Comparison of ENCODE assay signal across 22 cellular contexts in genomic region chr20:63049561-63050221, GRCh38. TPM values are rescaled to one million over a fixed set of nuclear protein-coding genes. Genes with fewer than 3 reads are reported as not detected.
"Had no signal": no experiment of that assay in that cellular context is flagged by ENCODE, and none has a peak within 500 bp of the region (broad histone marks: within the 10 kb centered on the region; RNA-seq: fewer than 3 reads in every experiment).

No MANE protein-coding gene starts in this region.

- ATAC-seq: activated T-cell treated with anti-CD3 and anti-CD28 coated beads, Interleukin-2, amount 50 U/mL, for 72 hours; left colon; T-cell had no signal

- DNase-seq: activated CD4-positive, alpha-beta T cell treated with anti-CD3 and anti-CD28 coated beads, Interleukin-2, amount 10 ng/mL, durations not matched to agents 7 days and 5 days; activated CD8-positive, alpha-beta memory T cell treated with anti-CD3 and anti-CD28 coated beads, Interleukin-2, amount 50 U/mL, for 48 hours; activated effector memory CD4-positive, alpha-beta T cell treated with anti-CD3 and anti-CD28 coated beads, Interleukin-2, amount 50 U/mL, for 16 hours; activated naive CD4-positive, alpha-beta T cell treated with anti-CD3 and anti-CD28 coated beads, Interleukin-2, amount 50 U/mL, for 16 hours; activated T-cell treated with anti-CD3 and anti-CD28 coated beads, Interleukin-2, amount 50 U/mL, for 72 hours; adrenal gland; dermis blood vessel endothelial cell; effector memory CD4-positive, alpha-beta T cell; esophagus squamous epithelium; left colon; T-cell; T-helper 9 cell had no signal

- H3K27ac Mint-ChIP-seq: activated CD4-positive, alpha-beta T cell treated with anti-CD3 and anti-CD28 coated beads, Interleukin-2, amount 10 ng/mL, durations not matched to agents 7 days and 5 days; activated T-cell treated with anti-CD3 and anti-CD28 coated beads, Interleukin-2, amount 50 U/mL, for 72 hours; progenitor cell of endocrine pancreas; stimulated activated naive CD8-positive, alpha-beta T cell treated with anti-CD3 and anti-CD28 coated beads, Interleukin-15, Interleukin-2, amounts not matched to agents 100 ng/mL and 50 ng/mL, for 24 hours; T-cell had no signal

- H3K9me3 Mint-ChIP-seq: activated CD4-positive, alpha-beta T cell treated with anti-CD3 and anti-CD28 coated beads, Interleukin-2, amount 10 ng/mL, durations not matched to agents 7 days and 5 days; activated T-cell treated with anti-CD3 and anti-CD28 coated beads, Interleukin-2, amount 50 U/mL, for 72 hours; neural crest cell; stimulated activated naive CD8-positive, alpha-beta T cell treated with anti-CD3 and anti-CD28 coated beads, Interleukin-15, Interleukin-2, amounts not matched to agents 100 ng/mL and 50 ng/mL, for 24 hours; T-cell had no signal

- H3K4me3 Mint-ChIP-seq: activated CD4-positive, alpha-beta T cell treated with anti-CD3 and anti-CD28 coated beads, Interleukin-2, amount 10 ng/mL, durations not matched to agents 7 days and 5 days; activated T-cell treated with anti-CD3 and anti-CD28 coated beads, Interleukin-2, amount 50 U/mL, for 72 hours; neural crest cell; stimulated activated naive CD8-positive, alpha-beta T cell treated with anti-CD3 and anti-CD28 coated beads, Interleukin-15, Interleukin-2, amounts not matched to agents 100 ng/mL and 50 ng/mL, for 24 hours; T-cell had no signal

- H3K4me1 Mint-ChIP-seq: activated CD4-positive, alpha-beta T cell treated with anti-CD3 and anti-CD28 coated beads, Interleukin-2, amount 10 ng/mL, durations not matched to agents 7 days and 5 days; T-cell had no signal

- H3K36me3 Mint-ChIP-seq: T-cell had no signal

- H3K27me3 Mint-ChIP-seq: activated CD4-positive, alpha-beta T cell treated with anti-CD3 and anti-CD28 coated beads, Interleukin-2, amount 10 ng/mL, durations not matched to agents 7 days and 5 days had no signal

RNA-seq across cellular contexts. Expression of gene BHLHE23, which starts 42.9 kb away (rescaled TPM):
- total RNA-seq: activated CD4-positive, alpha-beta T cell treated with anti-CD3 and anti-CD28 coated beads, Interleukin-2, amount 10 ng/mL, durations not matched to agents 7 days and 5 days; activated T-cell treated with anti-CD3 and anti-CD28 coated beads, Interleukin-2, amount 50 U/mL, for 72 hours; adrenal gland; bronchial epithelial cell; dermis blood vessel endothelial cell; endothelial cell of umbilical vein; esophagus squamous epithelium; left colon; lung microvascular endothelial cell; myocyte; neural crest cell; osteoblast; progenitor cell of endocrine pancreas; skeletal muscle tissue; T-cell; tibial nerve had no signal
